Comparison of ENCODE assay signal across 8 cellular contexts in genomic region chr1:9942399-9942938, GRCh38. TPM values are rescaled to one million over a fixed set of nuclear protein-coding genes. Genes with fewer than 3 reads are reported as not detected.
A peak's percentile ranks its signal among the peaks of the same experiment; 100 is the strongest.
DNase-seq lines count a peak whose midpoint lies in the region; ATAC-seq, FAIRE-seq and TF ChIP-seq lines count a peak whose summit lies in the region.

No MANE protein-coding gene starts in this region.

- peak in 1 of 2 experiments; percentile 10; a peak in 1 of 4 replicates for TF ChIP-seq EP300 in GM12878 (IDR thresholded peaks at IDR 0.05; ENCODE audit: borderline replicate concordance in 1 of 2, control insufficient read depth in 1 of 2, low read depth in 2 of 2, low read length in 2 of 2)

- 1% methylated on average over 14 of the region's 14 CpGs for WGBS in GM12878 (ENCODE audit: insufficient coverage, insufficient replicate concordance, low lambda C conversion rate, missing lambda C conversion rate)

- peak; percentile 22 for DNase-seq in Ammon's horn (ENCODE audit: low spot score)
- no peak for DNase-seq in GM12891 (ENCODE audit: insufficient read length, low spot score)
- peak; percentile 12 for DNase-seq in HS-27A (ENCODE audit: low read depth)
- DNase-seq in PC-3: peak; percentile 73
- peak; percentile 55 for DNase-seq in GM12878 (ENCODE audit: low read depth, low spot score)
- no peak for DNase-seq in sciatic nerve (ENCODE audit: low spot score)

- TF ChIP-seq POLR2A in GM12891 (IDR thresholded peaks at IDR 0.05; ENCODE audit: low read depth, low read length) (no peak), GM12878 (IDR thresholded peaks at IDR 0.05; ENCODE audit: low read depth, low read length) (no peak)

- H3K4me2 ChIP-seq in PC-3 (ENCODE audit: low read length) (peak overlapping the region; percentile 89), GM12878 (ENCODE audit: control insufficient read depth, insufficient read depth) (peak overlapping the region; percentile 23)

- SMC1A ChIA-PET in GM12878 (lab: Charles Lee; ENCODE audit: uncharacterized antibody, unreplicated experiment): interaction anchor here (0.7 to 2.6 kb wide), 10 partner anchors 9 to 552 kb away, joined by 3 to 14 read pairs (median 4); no protein-coding TSS in a partner anchor

- H3K4me1 ChIP-seq in PC-3 (ENCODE audit: insufficient read depth, low read length) (peaks cover 10% of the 10 kb centered on the region; the same call in 1 of the 2 replicates), GM12878 (ENCODE audit: control insufficient read depth, insufficient read depth, low read length) (peaks cover 9% of the 10 kb centered on the region)

- H3K27me3 ChIP-seq in PC-3 (ENCODE audit: low read length) (no peaks in the 10 kb centered on the region), GM12878 (replicated peaks in 1 of 2; ENCODE audit: control insufficient read depth in 2 of 2, insufficient read depth in 2 of 2, low read length in 1 of 2) (no peaks in the 10 kb centered on the region)

- RAD21 ChIA-PET in GM12878 (lab: Charles Lee; ENCODE audit: unreplicated experiment): interaction anchor here (0.6 to 2.7 kb wide), 7 partner anchors 8 to 488 kb away, joined by 3 to 13 read pairs (median 7); partner anchors contain the start of gene CTNNBIP1

- no peaks in the 10 kb centered on the region for H3K9me3 ChIP-seq in PC-3 (ENCODE audit: low read length)
- no peaks in the 10 kb centered on the region for H3K9me3 ChIP-seq in GM12878 (replicated peaks; ENCODE audit: control insufficient read depth, insufficient read depth, low read length)

- H3K36me3 ChIP-seq in PC-3 (ENCODE audit: low read depth, low read length) (no peaks in the 10 kb centered on the region), GM12878 (ENCODE audit: control insufficient read depth in 2 of 2, insufficient read depth in 2 of 2, low read length in 1 of 2) (no peaks in the 10 kb centered on the region; a peak in 1 of 4 replicates)

- H3K27ac ChIP-seq in PC-3 (ENCODE audit: low read length) (peak overlapping the region; percentile 93), GM12878 (ENCODE audit: control insufficient read depth, insufficient read depth) (peak overlapping the region; percentile 93)

- ATAC-seq in PC-3 (peak; percentile 52), GM12878 (peak; percentile 74), sciatic nerve (peak; percentile 58), GM19023 (IDR thresholded peaks at IDR 0.05; ENCODE audit: unreplicated experiment) (no peak)

- H4K20me1 ChIP-seq in PC-3 (ENCODE audit: low read length) (no peaks in the 10 kb centered on the region), GM12878 (ENCODE audit: control insufficient read depth, insufficient read depth) (no peaks in the 10 kb centered on the region)

- CTCF ChIA-PET in PC-3 (lab: Charles Lee) (interaction anchor here (0.6 to 2.1 kb wide), 3 partner anchors 65 to 70 kb away, joined by 3 to 8 read pairs (median 4); no protein-coding TSS in a partner anchor), GM12878 (lab: Yijun Ruan, JAX) (interaction anchor here (0.7 to 3.4 kb wide), 20 partner anchors 8 to 860 kb away, joined by 3 to 43 read pairs (median 5); partner anchors contain the start of genes KIF1B and UBE4B)

- BruUV-seq in PC-3 (replicated peaks; lab: Mats Ljungman, UMichigan): TSS peak; percentile 82
- BruUV-seq in GM12878 (replicated peaks; lab: Mats Ljungman, UMichigan): TSS peak; percentile 93

- in situ Hi-C loops in GM12878 (cut with MboI): no loop called here

- H3K9ac ChIP-seq in PC-3 (ENCODE audit: low read length) (peak overlapping the region; percentile 98), GM12878 (ENCODE audit: control insufficient read depth, insufficient read depth, low read length) (peak overlapping the region; percentile 95)

- TF ChIP-seq CTCF in PC-3 (conservative IDR thresholded peaks at IDR 0.05; ENCODE audit: low read depth, low read length) (peak; percentile 69), GM12878 (IDR thresholded peaks at IDR 0.05 in 2 of 3, conservative IDR thresholded peaks at IDR 0.05 in 1 of 3; ENCODE audit: control insufficient read depth in 2 of 3, extremely low read depth in 1 of 3, insufficient read depth in 1 of 3, low read depth in 3 of 3, low read length in 3 of 3) (peak; percentile 50 to 67 (median 62))

- POLR2A ChIA-PET in PC-3 (lab: Charles Lee; ENCODE audit: unreplicated experiment) (no interaction called here), GM12878 (lab: Charles Lee) (interaction anchor here (0.5 to 1.3 kb wide), 3 partner anchors 9 to 112 kb away, joined by 3 to 5 read pairs (median 3); no protein-coding TSS in a partner anchor)

- H2AFZ ChIP-seq in PC-3 (ENCODE audit: low read length): peak overlapping the region; percentile 85
- peak overlapping the region; percentile 80 for H2AFZ ChIP-seq in GM12878 (ENCODE audit: control insufficient read depth, low read depth, low read length)

- H3K79me2 ChIP-seq in PC-3 (ENCODE audit: low read length) (peaks cover 23% of the 10 kb centered on the region), GM12878 (ENCODE audit: control insufficient read depth, insufficient read depth, low read length) (peaks cover 22% of the 10 kb centered on the region)

- intact Hi-C loops in PC-3 (cut with micrococcal nuclease): loop anchor here (1.0 to 10.0 kb wide), 4 partner anchors 49 to 212 kb away; partner anchors contain the start of gene UBE4B
- intact Hi-C loops in GM12878 (cut with micrococcal nuclease; ENCODE audit: unreplicated experiment): loop anchor here (1.0 to 2.0 kb wide), 3 partner anchors 32 to 158 kb away; partner anchors contain the start of gene CTNNBIP1
- intact Hi-C loops in sciatic nerve (cut with DNase I): no loop called here

- TF ChIP-seq RAD21 in GM12878 (IDR thresholded peaks at IDR 0.05; ENCODE audit: insufficient read depth, low read depth, low read length): peak; percentile 72

- no peaks in the 10 kb centered on the region for H3K9me2 ChIP-seq in PC-3 (replicated peaks; ENCODE audit: low read length)

- H3F3A ChIP-seq in PC-3 (ENCODE audit: low read length, unreplicated experiment): no peaks in the 10 kb centered on the region

- FAIRE-seq in GM12891 (lab: Jason Lieb, UNC) (peak; percentile 92), GM12878 (lab: Jason Lieb, UNC) (peak; percentile 89)

- peak overlapping the region; percentile 98 for H3K4me3 ChIP-seq in PC-3 (ENCODE audit: low read length)
- peak overlapping the region; percentile 98 for H3K4me3 ChIP-seq in GM12878
- peak overlapping the region; percentile 91 for H3K4me3 ChIP-seq in iPS-11a (ENCODE audit: low read depth, low read length)

RNA-seq across cellular contexts. Expression of gene LZIC, which starts 0.7 kb away (rescaled TPM):
- 9.9 TPM for polyA plus RNA-seq in GM12891 (2012; ENCODE audit: low read depth, missing spikeins)
- total RNA-seq in PC-3 (2014; rRNA removed) (27.2 and 32.5 TPM in 2 replicates), GM12878 (2014; rRNA removed) (7.3 and 11.0 TPM in 2 replicates), GM12878 (2014; rRNA removed; fragmentation: Illumina TruSeq; extraction: Trizol) (17.1 and 17.3 TPM in 2 replicates), GM12878 (2021) (13.5 and 14.0 TPM in 2 replicates), sciatic nerve (42.4 TPM)
- total RNA-seq in GM12878 (2013; cell fraction: nucleolus; rRNA removed): 10.8 and 12.8 TPM in 2 replicates
- 9.9 TPM for polyA plus RNA-seq in GM12878 (2011; ENCODE audit: low read depth)
- polyA plus RNA-seq in GM12878 (2011; rRNA removed) (17.0 and 26.7 TPM in 2 replicates), GM12878 (2014; fragmentation: Illumina TruSeq; extraction: Trizol) (17.0 and 19.5 TPM in 2 replicates), GM12878 (2014; fragmentation: Nextera tagmentation; extraction: Ambion mirVana) (10 to 100 TPM; 21.8 to 24.9 TPM), GM12878 (2014; rRNA removed) (7.6 and 8.1 TPM in 2 replicates), GM12878 (2016; fragmentation: Nextera tagmentation; extraction: Ambion mirVana) (10 to 100 TPM; 23.9 to 30.3 TPM)
- polyA plus RNA-seq in GM12878 (2011; cell fraction: cytosol; rRNA removed): 4.8 and 6.3 TPM in 2 replicates
- 4.7 and 5.5 TPM in 2 replicates for polyA plus RNA-seq in GM12878 (2011; cell fraction: nucleus; rRNA removed)
- 11.5 and 12.0 TPM in 2 replicates for polyA plus RNA-seq in GM12878 (2012)
- polyA minus RNA-seq in GM12878 (2011; rRNA and poly(A)+ RNA removed): 6.3 and 9.8 TPM in 2 replicates
- 2.3 and 3.7 TPM in 2 replicates for polyA minus RNA-seq in GM12878 (2011; cell fraction: cytosol; rRNA and poly(A)+ RNA removed)
- polyA minus RNA-seq in GM12878 (2011; cell fraction: nucleus; rRNA and poly(A)+ RNA removed): 1.5 and 2.5 TPM in 2 replicates

RNA-seq across cellular contexts. Expression of gene NMNAT1, which starts 0.8 kb away (rescaled TPM):
- 6.9 TPM for polyA plus RNA-seq in GM12891 (2012; ENCODE audit: low read depth, missing spikeins)
- total RNA-seq in PC-3 (2014; rRNA removed) (4.6 and 7.3 TPM in 2 replicates), GM12878 (2014; rRNA removed) (7.7 TPM in 2 replicates), GM12878 (2014; rRNA removed; fragmentation: Illumina TruSeq; extraction: Trizol) (10.0 and 11.1 TPM in 2 replicates), GM12878 (2021) (6.1 and 7.2 TPM in 2 replicates), sciatic nerve (10.7 TPM)
- total RNA-seq in GM12878 (2013; cell fraction: nucleolus; rRNA removed): 11.1 and 12.0 TPM in 2 replicates
- polyA plus RNA-seq in GM12878 (2011; ENCODE audit: low read depth): 3.4 TPM
- polyA plus RNA-seq in GM12878 (2011; rRNA removed) (12.2 and 15.4 TPM in 2 replicates), GM12878 (2014; fragmentation: Illumina TruSeq; extraction: Trizol) (8.0 and 9.1 TPM in 2 replicates), GM12878 (2014; fragmentation: Nextera tagmentation; extraction: Ambion mirVana) (10 to 100 TPM; 12.7 to 13.0 TPM), GM12878 (2014; rRNA removed) (6.2 and 8.1 TPM in 2 replicates), GM12878 (2016; fragmentation: Nextera tagmentation; extraction: Ambion mirVana) (10 to 100 TPM; 15.9 to 16.7 TPM)
- 7.1 and 8.2 TPM in 2 replicates for polyA plus RNA-seq in GM12878 (2011; cell fraction: cytosol; rRNA removed)
- 2.6 and 3.5 TPM in 2 replicates for polyA plus RNA-seq in GM12878 (2011; cell fraction: nucleus; rRNA removed)
- polyA plus RNA-seq in GM12878 (2012): 6.3 and 6.7 TPM in 2 replicates
- polyA minus RNA-seq in GM12878 (2011; rRNA and poly(A)+ RNA removed): 8.1 and 11.6 TPM in 2 replicates
- polyA minus RNA-seq in GM12878 (2011; cell fraction: cytosol; rRNA and poly(A)+ RNA removed): 4.3 and 4.5 TPM in 2 replicates
- 3.5 and 8.0 TPM in 2 replicates for polyA minus RNA-seq in GM12878 (2011; cell fraction: nucleus; rRNA and poly(A)+ RNA removed)

RNA-seq across cellular contexts. Expression of gene CTNNBIP1, which starts 32.4 kb away (rescaled TPM):
- 15.6 TPM for polyA plus RNA-seq in GM12891 (2012; ENCODE audit: low read depth, missing spikeins)
- total RNA-seq in PC-3 (2014; rRNA removed): 78.1 and 102 TPM in 2 replicates
- total RNA-seq in GM12878 (2013; cell fraction: nucleolus; rRNA removed): 2.0 and 3.1 TPM in 2 replicates
- 18.9 and 27.8 TPM in 2 replicates for total RNA-seq in GM12878 (2014; rRNA removed)
- 10.9 and 11.3 TPM in 2 replicates for total RNA-seq in GM12878 (2014; rRNA removed; fragmentation: Illumina TruSeq; extraction: Trizol)
- total RNA-seq in GM12878 (2021): 24.8 and 26.0 TPM in 2 replicates
- 4.7 TPM for polyA plus RNA-seq in GM12878 (2011; ENCODE audit: low read depth)
- 5.6 and 10.7 TPM in 2 replicates for polyA plus RNA-seq in GM12878 (2011; rRNA removed)
- 10.3 and 10.5 TPM in 2 replicates for polyA plus RNA-seq in GM12878 (2011; cell fraction: cytosol; rRNA removed)
- polyA plus RNA-seq in GM12878 (2011; cell fraction: nucleus; rRNA removed): 5.8 and 6.8 TPM in 2 replicates
- 13.4 and 14.1 TPM in 2 replicates for polyA plus RNA-seq in GM12878 (2012)
- polyA plus RNA-seq in GM12878 (2014; fragmentation: Illumina TruSeq; extraction: Trizol): 4.3 and 9.2 TPM in 2 replicates
- polyA plus RNA-seq in GM12878 (2014; fragmentation: Nextera tagmentation; extraction: Ambion mirVana): 1 to 10 TPM in 1 of 2 experiments, under 1 TPM in 1; 0.42 to 1.4 TPM
- 25.8 and 26.4 TPM in 2 replicates for polyA plus RNA-seq in GM12878 (2014; rRNA removed)
- 10 to 100 TPM in 1 of 2 experiments, 1 to 10 TPM in 1; 9.5 to 31.8 TPM for polyA plus RNA-seq in GM12878 (2016; fragmentation: Nextera tagmentation; extraction: Ambion mirVana)
- polyA minus RNA-seq in GM12878 (2011; rRNA and poly(A)+ RNA removed): 6.9 and 8.6 TPM in 2 replicates
- 2.7 and 5.6 TPM in 2 replicates for polyA minus RNA-seq in GM12878 (2011; cell fraction: cytosol; rRNA and poly(A)+ RNA removed)
- polyA minus RNA-seq in GM12878 (2011; cell fraction: nucleus; rRNA and poly(A)+ RNA removed): 0.73 and 1.5 TPM in 2 replicates
- total RNA-seq in sciatic nerve: 27.6 TPM

RNA-seq across cellular contexts. Expression of gene RBP7, which starts 54.6 kb away (rescaled TPM):
- not detected for polyA plus RNA-seq in GM12891 (2012; ENCODE audit: low read depth, missing spikeins)
- total RNA-seq in PC-3 (2014; rRNA removed): 6.0 and 7.5 TPM in 2 replicates
- not detected in 2 replicates for total RNA-seq in GM12878 (2013; cell fraction: nucleolus; rRNA removed)
- not detected in 2 replicates for total RNA-seq in GM12878 (2014; rRNA removed)
- not detected in 2 replicates for total RNA-seq in GM12878 (2014; rRNA removed; fragmentation: Illumina TruSeq; extraction: Trizol)
- not detected in 2 replicates for total RNA-seq in GM12878 (2021)
- polyA plus RNA-seq in GM12878 (2011; ENCODE audit: low read depth): not detected
- polyA plus RNA-seq in GM12878 (2011; rRNA removed): not detected in 2 replicates
- not detected in 2 replicates for polyA plus RNA-seq in GM12878 (2011; cell fraction: cytosol; rRNA removed)
- polyA plus RNA-seq in GM12878 (2011; cell fraction: nucleus; rRNA removed): not detected in 2 replicates
- polyA plus RNA-seq in GM12878 (2012): not detected in 2 replicates
- polyA plus RNA-seq in GM12878 (2014; fragmentation: Illumina TruSeq; extraction: Trizol): not detected in 2 replicates
- polyA plus RNA-seq in GM12878 (2014; fragmentation: Nextera tagmentation; extraction: Ambion mirVana): not detected
- polyA plus RNA-seq in GM12878 (2014; rRNA removed): 0.15 TPM in 1 of 2 replicates, not detected in the other
- under 1 TPM in 1 of 2 experiments, not detected in 1; 0.20 TPM for polyA plus RNA-seq in GM12878 (2016; fragmentation: Nextera tagmentation; extraction: Ambion mirVana)
- not detected in 2 replicates for polyA minus RNA-seq in GM12878 (2011; rRNA and poly(A)+ RNA removed)
- not detected in 2 replicates for polyA minus RNA-seq in GM12878 (2011; cell fraction: cytosol; rRNA and poly(A)+ RNA removed)
- not detected in 2 replicates for polyA minus RNA-seq in GM12878 (2011; cell fraction: nucleus; rRNA and poly(A)+ RNA removed)
- total RNA-seq in sciatic nerve: 15.2 TPM

Comparison
In these comparisons a context has a peak if more than half of its experiments do, and no peak if none do; other contexts are left out.
1. DNase-seq: peak in Ammon's horn (single experiment), HS-27A (single experiment), PC-3 (single experiment) and GM12878 (single experiment); none in GM12891 (single experiment) and sciatic nerve (single experiment).
2. Peak in every context shown above with its lines, with median percentiles within 50 percentile points of each other: H3K4me3 ChIP-seq.